9 cellular contexts compared by ENCODE assay signal in genomic region chr6:31272856-31273626, GRCh38. TPM values are rescaled to one million over a fixed set of nuclear protein-coding genes. Genes with fewer than 3 reads are reported as not detected.
DNase-seq lines count a peak whose midpoint lies in the region; ATAC-seq and TF ChIP-seq lines count a peak whose summit lies in the region.
"Had no signal": no experiment of that assay in that cellular context is flagged by ENCODE, and none has a peak within 500 bp of the region (broad histone marks: within the 10 kb centered on the region; RNA-seq: fewer than 3 reads in every experiment).

No MANE protein-coding gene starts in this region.

- no peak for TF ChIP-seq CTCF in fibroblast of lung (conservative IDR thresholded peaks at IDR 0.05 in 1 of 2, IDR thresholded peaks at IDR 0.05 in 1 of 2; ENCODE audit: low read depth in 1 of 2, low read length in 2 of 2)

- peaks cover 13% of the 10 kb centered on the region for H3K27me3 ChIP-seq in fibroblast of lung (ENCODE audit: control insufficient read depth, insufficient read depth, low read length)
- H3K27me3 ChIP-seq in skeletal muscle satellite cell (ENCODE audit: control insufficient read depth, insufficient read depth, low read length), result peaks cover 41% of the 10 kb centered on the region

- peak overlapping the region; percentile 53 for H3K4me2 ChIP-seq in fibroblast of lung (ENCODE audit: extremely low read depth, insufficient read depth, low read length)
- peak overlapping the region; percentile 85 for H3K4me2 ChIP-seq in skeletal muscle satellite cell (ENCODE audit: low read length)

- H3K27me3 Mint-ChIP-seq in T-helper 2 cell treated with Interferon-gamma antibody and Interleukin-4, amounts not matched to agents 5 μg/mL and 100 μg/mL, for 36 hours (ENCODE audit: low read depth), result peaks cover 24% of the 10 kb centered on the region

- H3K36me3 Mint-ChIP-seq in T-helper 2 cell treated with Interferon-gamma antibody and Interleukin-4, amounts not matched to agents 5 μg/mL and 100 μg/mL, for 36 hours (ENCODE audit: low read depth), result peaks cover 38% of the 10 kb centered on the region

- H3K4me3 Mint-ChIP-seq in T-helper 2 cell treated with Interferon-gamma antibody and Interleukin-4, amounts not matched to agents 5 μg/mL and 100 μg/mL, for 36 hours, result peak overlapping the region; percentile 97

- H3K9ac ChIP-seq in fibroblast of lung (ENCODE audit: insufficient read depth, low read length) (no peak overlapping the region), skeletal muscle satellite cell (ENCODE audit: low read depth, low read length) (no peak overlapping the region)

- H3K27ac Mint-ChIP-seq in T-helper 2 cell treated with Interferon-gamma antibody and Interleukin-4, amounts not matched to agents 5 μg/mL and 100 μg/mL, for 36 hours, result peak overlapping the region; percentile 98

- H3K36me3 ChIP-seq in fibroblast of lung (ENCODE audit: control insufficient read depth, insufficient read depth, low read length) (peaks cover 5% of the 10 kb centered on the region), skeletal muscle satellite cell (ENCODE audit: insufficient read depth, low read length) (no peaks in the 10 kb centered on the region)

- H3K4me1 ChIP-seq in fibroblast of lung (ENCODE audit: control insufficient read depth, extremely low read depth, insufficient read depth, low read length), result no peaks in the 10 kb centered on the region
- no peaks in the 10 kb centered on the region for H3K4me1 ChIP-seq in skeletal muscle satellite cell (ENCODE audit: control insufficient read depth, insufficient read depth, low read length)

- peaks cover 40% of the 10 kb centered on the region for H3K4me1 Mint-ChIP-seq in T-helper 2 cell treated with Interferon-gamma antibody and Interleukin-4, amounts not matched to agents 5 μg/mL and 100 μg/mL, for 36 hours (ENCODE audit: low read depth)

- H2AFZ ChIP-seq in fibroblast of lung (ENCODE audit: low read length), result no peak overlapping the region

- peak; percentile 32 for DNase-seq in T-helper 2 cell treated with Interferon-gamma antibody and Interleukin-4, amounts not matched to agents 5 μg/mL and 100 μg/mL, for 36 hours (ENCODE audit: low spot score)
- DNase-seq in fibroblast of lung (ENCODE audit: low read depth in 2 of 2) (no peak), SHP77 treated with DMSO at 0.1 percent for 48 hours (lab: John Stamatoyannopoulos, UW) (no peak), NCI-H1417 (lab: John Stamatoyannopoulos, UW) (no peak)
- DNase-seq: NCI-H1092 treated with DMSO at 0.1 percent for 48 hours had no signal

- H3K4me3 ChIP-seq in GM08714 (ENCODE audit: low read length) (peak overlapping the region; percentile 83), fibroblast of lung (replicated peaks in 1 of 4; ENCODE audit: control extremely low read depth in 1 of 4, insufficient read depth in 1 of 4, low read depth in 3 of 4, low read length in 4 of 4) (peak overlapping the region in 1 of 4 experiments; percentile 52), skeletal muscle satellite cell (ENCODE audit: low read length) (no peak overlapping the region)

- no peaks in the 10 kb centered on the region for H4K20me1 ChIP-seq in fibroblast of lung (ENCODE audit: control insufficient read depth, extremely low read depth, insufficient read depth, low read length)

- H3K79me2 ChIP-seq in fibroblast of lung (ENCODE audit: control insufficient read depth, insufficient read depth, low read length), result peaks cover 6% of the 10 kb centered on the region

- ATAC-seq in HG02870 (IDR thresholded peaks at IDR 0.05; ENCODE audit: unreplicated experiment), result no peak
- no peak for ATAC-seq in GM21526 (IDR thresholded peaks at IDR 0.05; ENCODE audit: low FRiP score, unreplicated experiment)

- H3K27ac ChIP-seq in fibroblast of lung (ENCODE audit: insufficient read depth, low read length), result no peak overlapping the region

- H3K9me3 Mint-ChIP-seq in T-helper 2 cell treated with Interferon-gamma antibody and Interleukin-4, amounts not matched to agents 5 μg/mL and 100 μg/mL, for 36 hours, result no peaks in the 10 kb centered on the region

- H3K9me3 ChIP-seq in fibroblast of lung (ENCODE audit: control insufficient read depth, insufficient read depth, low read depth, low read length), result no peaks in the 10 kb centered on the region
- H3K9me3 ChIP-seq in skeletal muscle satellite cell (replicated peaks; ENCODE audit: low read length), result no peaks in the 10 kb centered on the region

RNA-seq across cellular contexts. Expression of gene HLA-C, which starts 1.1 kb away (rescaled TPM):
- 122 and 193 TPM in 2 replicates for total RNA-seq in fibroblast of lung
- 274 and 408 TPM in 2 replicates for polyA plus RNA-seq in fibroblast of lung
- polyA plus RNA-seq in fibroblast of lung (2012), result 437 and 484 TPM in 2 replicates
- 359 and 618 TPM in 2 replicates for polyA minus RNA-seq in fibroblast of lung (ENCODE audit: low replicate concordance)
- 30.9 and 81.3 TPM in 2 replicates for total RNA-seq in skeletal muscle satellite cell (2012; rRNA removed)
